18 cellular contexts compared by ENCODE assay signal in genomic region chr12:11847539-11847938, GRCh38.
"Had no signal": no experiment of that assay in that cellular context is flagged by ENCODE, and none has a peak within 500 bp of the region (broad histone marks: within the 10 kb centered on the region; RNA-seq: fewer than 3 reads in every experiment).

No MANE protein-coding gene starts in this region.

- H3K9me3 Mint-ChIP-seq: activated naive CD8-positive, alpha-beta T cell treated with anti-CD3 and anti-CD28 coated beads for 36 hours; stimulated activated naive CD8-positive, alpha-beta T cell treated with anti-CD3 and anti-CD28 coated beads, Interleukin-15, Interleukin-2, amounts not matched to agents 100 ng/mL and 50 ng/mL, for 24 hours; T-helper 2 cell treated with Interferon-gamma antibody and Interleukin-4, amounts not matched to agents 5 μg/mL and 100 μg/mL, for 36 hours had no signal

- H3K27ac Mint-ChIP-seq: stimulated activated naive CD8-positive, alpha-beta T cell treated with anti-CD3 and anti-CD28 coated beads, Interleukin-15, Interleukin-2, amounts not matched to agents 100 ng/mL and 50 ng/mL, for 24 hours; T-helper 2 cell treated with Interferon-gamma antibody and Interleukin-4, amounts not matched to agents 5 μg/mL and 100 μg/mL, for 36 hours had no signal

- H3K36me3 ChIP-seq: prostate gland had no signal

- DNase-seq: activated CD4-positive, alpha-beta T cell treated with anti-CD3 and anti-CD28 coated beads, Interleukin-2, amount 50 U/mL, for 1 hour; activated CD4-positive, CD25-positive, alpha-beta regulatory T cell; activated effector memory CD4-positive, alpha-beta T cell treated with Interleukin-2 at 50 U/mL for 16 hours; activated naive CD8-positive, alpha-beta T cell treated with anti-CD3 and anti-CD28 coated beads for 36 hours; amygdala; body of pancreas; central memory CD4-positive, alpha-beta T cell; effector CD4-positive, alpha-beta T cell; foreskin melanocyte; right cardiac atrium; small intestine; stimulated activated CD4-positive, alpha-beta T cell treated with anti-CD3 and anti-CD28 coated beads, Interleukin-4, amount 100 ng/mL, for 24 hours; upper lobe of left lung had no signal

- H3K27ac ChIP-seq: body of pancreas, coronary artery, epithelial cell of prostate, prostate gland, upper lobe of left lung had no signal

- H3K4me1 ChIP-seq: body of pancreas, prostate gland had no signal

- H3K4me3 ChIP-seq: body of pancreas, coronary artery, prostate gland, upper lobe of left lung had no signal

- H3K9me3 ChIP-seq: body of pancreas, prostate gland, upper lobe of left lung had no signal

- H3K27me3 ChIP-seq: body of pancreas, upper lobe of left lung had no signal

- H3K27me3 Mint-ChIP-seq: activated naive CD8-positive, alpha-beta T cell treated with anti-CD3 and anti-CD28 coated beads for 36 hours; stimulated activated naive CD8-positive, alpha-beta T cell treated with anti-CD3 and anti-CD28 coated beads, Interleukin-15, Interleukin-2, amounts not matched to agents 100 ng/mL and 50 ng/mL, for 24 hours had no signal

- H3K4me3 Mint-ChIP-seq: activated naive CD8-positive, alpha-beta T cell treated with anti-CD3 and anti-CD28 coated beads for 36 hours; stimulated activated naive CD8-positive, alpha-beta T cell treated with anti-CD3 and anti-CD28 coated beads, Interleukin-15, Interleukin-2, amounts not matched to agents 100 ng/mL and 50 ng/mL, for 24 hours; T-helper 2 cell treated with Interferon-gamma antibody and Interleukin-4, amounts not matched to agents 5 μg/mL and 100 μg/mL, for 36 hours had no signal

- FAIRE-seq: small intestine had no signal

- ATAC-seq: body of pancreas, right cardiac atrium had no signal
